ENCODE assay signal across 10 cellular contexts in the genomic region with DNA sequence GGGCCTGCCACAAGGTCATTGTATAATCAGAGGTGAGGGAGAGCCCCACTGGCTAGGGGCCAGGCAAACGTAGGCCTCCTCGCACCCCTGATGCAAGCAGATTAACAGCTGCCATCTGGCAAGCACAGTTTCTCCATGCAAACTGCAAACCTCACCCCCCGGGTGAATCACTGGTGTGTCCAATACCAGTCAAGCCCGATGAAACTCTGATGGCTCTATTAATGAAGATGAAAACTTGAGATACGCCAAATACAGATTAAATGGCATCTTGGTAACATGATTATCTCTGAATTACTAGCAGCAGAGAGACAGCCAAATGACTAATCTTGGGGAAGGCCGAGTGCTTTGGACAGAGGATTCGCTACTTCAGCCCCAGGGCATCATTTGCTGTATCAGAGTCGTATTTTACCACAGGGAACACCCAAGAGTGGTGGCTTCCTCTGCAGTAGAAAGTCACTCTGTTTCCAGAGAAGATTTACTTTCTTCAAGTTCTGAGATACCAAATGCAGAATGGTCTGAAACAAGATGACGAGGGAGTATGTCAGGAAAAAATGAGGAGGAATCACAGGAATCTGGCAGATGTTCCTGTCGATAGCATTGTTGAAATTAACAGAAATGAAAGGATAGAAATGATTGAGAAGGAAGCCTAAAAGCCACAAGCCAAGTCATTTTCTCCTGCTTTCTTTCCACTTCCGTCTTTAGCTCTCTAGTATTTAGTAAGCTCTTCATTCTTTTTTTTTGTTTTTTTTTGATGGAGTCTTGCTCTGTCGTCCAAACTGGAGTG.
DNase-seq lines count a peak whose midpoint lies in the region; ATAC-seq lines count a peak whose summit lies in the region.
"Had no signal": no experiment of that assay in that cellular context is flagged by ENCODE, and none has a peak within 500 bp of the region (broad histone marks: within the 10 kb centered on the region; RNA-seq: fewer than 3 reads in every experiment).

No MANE protein-coding gene starts in this region.

- H3K36me3 Mint-ChIP-seq in stimulated activated effector memory CD8-positive, alpha-beta T cell treated with anti-CD3 and anti-CD28 coated beads, Interleukin-12 subunit alpha, Interleukin-12 subunit beta, amount 100 ng/mL, for 72 hours, result no peaks in the 10 kb centered on the region

- no peaks in the 10 kb centered on the region for H3K4me1 Mint-ChIP-seq in stimulated activated effector memory CD8-positive, alpha-beta T cell treated with anti-CD3 and anti-CD28 coated beads, Interleukin-12 subunit alpha, Interleukin-12 subunit beta, amount 100 ng/mL, for 72 hours

- H3K27ac Mint-ChIP-seq in stimulated activated effector memory CD8-positive, alpha-beta T cell treated with anti-CD3 and anti-CD28 coated beads, Interleukin-12 subunit alpha, Interleukin-12 subunit beta, amount 100 ng/mL, for 72 hours, result no peak overlapping the region

- H3K4me3 Mint-ChIP-seq in stimulated activated effector memory CD8-positive, alpha-beta T cell treated with anti-CD3 and anti-CD28 coated beads, Interleukin-12 subunit alpha, Interleukin-12 subunit beta, amount 100 ng/mL, for 72 hours, result no peak overlapping the region

- DNase-seq in amniotic epithelial cell (ENCODE audit: low read depth) (peak; percentile 27), NCI-H187 (lab: John Stamatoyannopoulos, UW) (no peak), Ammon's horn (ENCODE audit: low spot score) (no peak)
- no peak for DNase-seq in stimulated activated effector memory CD8-positive, alpha-beta T cell treated with anti-CD3 and anti-CD28 coated beads, Interleukin-12 subunit alpha, Interleukin-12 subunit beta, amount 100 ng/mL, for 72 hours (ENCODE audit: low spot score in 2 of 2)
- DNase-seq: activated gamma-delta T cell, kidney glomerular epithelial cell, NCI-H69 had no signal

- H3K9me3 Mint-ChIP-seq in stimulated activated effector memory CD8-positive, alpha-beta T cell treated with anti-CD3 and anti-CD28 coated beads, Interleukin-12 subunit alpha, Interleukin-12 subunit beta, amount 100 ng/mL, for 72 hours, result peaks cover 2% of the 10 kb centered on the region

- ATAC-seq in GM19035 (IDR thresholded peaks at IDR 0.05; ENCODE audit: unreplicated experiment) (peak; percentile 55), HG03159 (IDR thresholded peaks at IDR 0.05; ENCODE audit: unreplicated experiment) (peak; percentile 71), HG03469 (IDR thresholded peaks at IDR 0.05; ENCODE audit: unreplicated experiment) (no peak)
- ATAC-seq in stimulated activated effector memory CD8-positive, alpha-beta T cell treated with anti-CD3 and anti-CD28 coated beads, Interleukin-12 subunit alpha, Interleukin-12 subunit beta, amount 100 ng/mL, for 72 hours, result peak; percentile 37
